In genomic region chr1:186231861-186232436, GRCh38 we compare ENCODE assay signal across 26 cellular contexts.
"Had no signal": no experiment of that assay in that cellular context is flagged by ENCODE, and none has a peak within 500 bp of the region (broad histone marks: within the 10 kb centered on the region; RNA-seq: fewer than 3 reads in every experiment).

No MANE protein-coding gene starts in this region.

- H3K9me3 Mint-ChIP-seq: activated naive CD4-positive, alpha-beta T cell treated with anti-CD3 and anti-CD28 coated beads, Interleukin-2, amount 50 U/mL, for 24 hours; naive thymus-derived CD4-positive, alpha-beta T cell; stimulated activated effector memory CD8-positive, alpha-beta T cell treated with anti-CD3 and anti-CD28 coated beads, Interleukin-12 subunit alpha, Interleukin-12 subunit beta, amount 100 ng/mL, for 72 hours had no signal

- H3K4me3 Mint-ChIP-seq: activated naive CD4-positive, alpha-beta T cell treated with anti-CD3 and anti-CD28 coated beads, Interleukin-2, amount 50 U/mL, for 24 hours; mesothelial cell of epicardium; naive thymus-derived CD4-positive, alpha-beta T cell; stimulated activated effector memory CD8-positive, alpha-beta T cell treated with anti-CD3 and anti-CD28 coated beads, Interleukin-12 subunit alpha, Interleukin-12 subunit beta, amount 100 ng/mL, for 72 hours; stimulated activated naive CD8-positive, alpha-beta T cell treated with anti-CD3 and anti-CD28 coated beads, Interleukin-15, Interleukin-2, amounts not matched to agents 100 ng/mL and 50 ng/mL, for 24 hours; type B pancreatic cell had no signal

- H3K27me3 Mint-ChIP-seq: progenitor cell of endocrine pancreas, type B pancreatic cell had no signal

- H3K27ac Mint-ChIP-seq: activated naive CD4-positive, alpha-beta T cell treated with anti-CD3 and anti-CD28 coated beads, Interleukin-2, amount 50 U/mL, for 24 hours; mesothelial cell of epicardium; naive thymus-derived CD4-positive, alpha-beta T cell; stimulated activated effector memory CD8-positive, alpha-beta T cell treated with anti-CD3 and anti-CD28 coated beads, Interleukin-12 subunit alpha, Interleukin-12 subunit beta, amount 100 ng/mL, for 72 hours; stimulated activated naive CD8-positive, alpha-beta T cell treated with anti-CD3 and anti-CD28 coated beads, Interleukin-15, Interleukin-2, amounts not matched to agents 100 ng/mL and 50 ng/mL, for 24 hours; type B pancreatic cell had no signal

- H3K4me1 Mint-ChIP-seq: activated naive CD4-positive, alpha-beta T cell treated with anti-CD3 and anti-CD28 coated beads, Interleukin-2, amount 50 U/mL, for 24 hours; mesothelial cell of epicardium; stimulated activated effector memory CD8-positive, alpha-beta T cell treated with anti-CD3 and anti-CD28 coated beads, Interleukin-12 subunit alpha, Interleukin-12 subunit beta, amount 100 ng/mL, for 72 hours had no signal

- ATAC-seq: activated CD4-positive, CD25-positive, alpha-beta regulatory T cell treated with anti-CD3 and anti-CD28 coated beads, Interleukin-2, amount 50 U/mL, for 24 hours; gastroesophageal sphincter; left colon; naive thymus-derived CD4-positive, alpha-beta T cell; right lobe of liver; stimulated activated effector memory CD8-positive, alpha-beta T cell treated with anti-CD3 and anti-CD28 coated beads, Interleukin-12 subunit alpha, Interleukin-12 subunit beta, amount 100 ng/mL, for 72 hours had no signal

- DNase-seq: activated CD4-positive, alpha-beta T cell treated with anti-CD3 and anti-CD28 coated beads for 48 hours; activated CD4-positive, alpha-beta T cell treated with anti-CD3 and anti-CD28 coated beads, Interleukin-2, amount 50 U/mL, for 48 hours; activated CD8-positive, alpha-beta memory T cell treated with anti-CD3 and anti-CD28 coated beads, Interleukin-2, amount 50 U/mL, for 4 hours; activated gamma-delta T cell treated with Interleukin-2 at 50 U/mL for 16 hours; activated T-cell treated with anti-CD3 and anti-CD28 coated beads, Interleukin-2, amount 50 U/mL, for 1 hour; anterior cingulate cortex; cerebellar nuclear complex; colonic mucosa; effector CD8-positive, alpha-beta T cell; erythroblast; left colon; naive thymus-derived CD4-positive, alpha-beta T cell; ovary; right lobe of liver; stimulated activated CD4-positive, alpha-beta T cell treated with anti-CD3 and anti-CD28 coated beads, Interleukin-12 subunit alpha, Interleukin-12 subunit beta, amount 100 ng/mL, for 4 hours; stimulated activated CD4-positive, alpha-beta T cell treated with anti-CD3 and anti-CD28 coated beads, Interleukin-4, amount 100 ng/mL, for 1 hour; uterus; WERI-Rb-1 had no signal

- H3K36me3 Mint-ChIP-seq: activated naive CD4-positive, alpha-beta T cell treated with anti-CD3 and anti-CD28 coated beads, Interleukin-2, amount 50 U/mL, for 24 hours; mesothelial cell of epicardium; stimulated activated effector memory CD8-positive, alpha-beta T cell treated with anti-CD3 and anti-CD28 coated beads, Interleukin-12 subunit alpha, Interleukin-12 subunit beta, amount 100 ng/mL, for 72 hours; type B pancreatic cell had no signal
